ENCODE assay signal across 1 cellular context in genomic region chr9:81445331-81445921, GRCh38.
TF ChIP-seq lines count a peak whose summit lies in the region.

No MANE protein-coding gene starts in this region.

TF ChIP-seq in A549, 52 proteins besides CTCF, POLR2A, EP300 and RAD21 (continued from another document):
- TF ChIP-seq HES2 (IDR thresholded peaks at IDR 0.05) (no peak), FOXS1 (CRISPR knock-in tag; IDR thresholded peaks at IDR 0.05) (no peak)
TF ChIP-seq in A549: peak in this region for 0.
